ENCODE assay signal across 8 cellular contexts in genomic region chr17:82153745-82154375, GRCh38. TPM values are rescaled to one million over a fixed set of nuclear protein-coding genes. Genes with fewer than 3 reads are reported as not detected.
DNase-seq lines count a peak whose midpoint lies in the region; ATAC-seq and TF ChIP-seq lines count a peak whose summit lies in the region.

No MANE protein-coding gene starts in this region.

- H3K9me3 Mint-ChIP-seq in HFFc6 = no peaks in the 10 kb centered on the region
- no peaks in the 10 kb centered on the region for H3K9me3 Mint-ChIP-seq in activated CD8-positive, alpha-beta T cell treated with anti-CD3 and anti-CD28 coated beads for 36 hours
- no peaks in the 10 kb centered on the region for H3K9me3 Mint-ChIP-seq in effector memory CD8-positive, alpha-beta T cell
- H3K9me3 Mint-ChIP-seq in mesothelial cell of epicardium = no peaks in the 10 kb centered on the region

- H3K27me3 Mint-ChIP-seq in HFFc6 (ENCODE audit: insufficient read depth) (no peaks in the 10 kb centered on the region; the same call in 1 of the 2 replicates), mesothelial cell of epicardium (ENCODE audit: low read depth) (no peaks in the 10 kb centered on the region)
- H3K27me3 Mint-ChIP-seq in activated CD8-positive, alpha-beta T cell treated with anti-CD3 and anti-CD28 coated beads for 36 hours = no peaks in the 10 kb centered on the region
- no peaks in the 10 kb centered on the region for H3K27me3 Mint-ChIP-seq in effector memory CD8-positive, alpha-beta T cell

- POLR2A ChIA-PET in activated CD8-positive, alpha-beta T cell treated with anti-CD3 and anti-CD28 coated beads for 36 hours (lab: Charles Lee) = interaction anchor here (0.7 kb wide), 1 partner anchor 65 kb away, joined by 3 read pairs; no protein-coding TSS in a partner anchor

- TF ChIP-seq CTCF in HFFc6 (IDR thresholded peaks at IDR 0.05) (peak; percentile 95), mesothelial cell of epicardium (IDR thresholded peaks at IDR 0.05; ENCODE audit: unreplicated experiment) (peak; percentile 90)
- TF ChIP-seq CTCF in activated CD8-positive, alpha-beta T cell treated with anti-CD3 and anti-CD28 coated beads for 36 hours (IDR thresholded peaks at IDR 0.05) = peak; percentile 96

- intact Hi-C loops in activated CD8-positive, alpha-beta T cell treated with anti-CD3 and anti-CD28 coated beads for 36 hours (cut with micrococcal nuclease) = loop anchor here (10.0 kb wide), 1 partner anchor 129 kb away; the partner anchor contains the start of genes CENPX and LRRC45

- no peaks in the 10 kb centered on the region for H3K4me1 Mint-ChIP-seq in HFFc6 (ENCODE audit: low read depth)
- peaks cover 4% of the 10 kb centered on the region for H3K4me1 Mint-ChIP-seq in activated CD8-positive, alpha-beta T cell treated with anti-CD3 and anti-CD28 coated beads for 36 hours (ENCODE audit: low read depth)
- peaks cover 0 to 3% of the 10 kb centered on the region in 2 donors for H3K4me1 Mint-ChIP-seq in effector memory CD8-positive, alpha-beta T cell (ENCODE audit: low read depth in 2 of 2)
- H3K4me1 Mint-ChIP-seq in mesothelial cell of epicardium = peaks cover 13% of the 10 kb centered on the region

- H3K27ac Mint-ChIP-seq in HFFc6 (no peak overlapping the region), mesothelial cell of epicardium (peak overlapping the region; percentile 79)
- H3K27ac Mint-ChIP-seq in activated CD8-positive, alpha-beta T cell treated with anti-CD3 and anti-CD28 coated beads for 36 hours = no peak overlapping the region
- no peak overlapping the region for H3K27ac Mint-ChIP-seq in effector memory CD8-positive, alpha-beta T cell

- no peaks in the 10 kb centered on the region; the same call in 1 of the 2 replicates for H3K36me3 Mint-ChIP-seq in HFFc6 (ENCODE audit: low read depth)
- peaks cover 5% of the 10 kb centered on the region for H3K36me3 Mint-ChIP-seq in activated CD8-positive, alpha-beta T cell treated with anti-CD3 and anti-CD28 coated beads for 36 hours (ENCODE audit: low read depth)
- H3K36me3 Mint-ChIP-seq in effector memory CD8-positive, alpha-beta T cell (ENCODE audit: insufficient read depth) = peaks cover 2% of the 10 kb centered on the region
- H3K36me3 Mint-ChIP-seq in mesothelial cell of epicardium = peaks cover 3% of the 10 kb centered on the region

- CTCF ChIA-PET in activated CD8-positive, alpha-beta T cell treated with anti-CD3 and anti-CD28 coated beads for 36 hours (lab: Charles Lee) = interaction anchor here (0.6 to 4.7 kb wide), 15 partner anchors 9 to 228 kb away, joined by 3 to 26 read pairs (median 3); partner anchors contain the start of genes GPS1, RAC3 and RFNG

- peak; percentile 76 for DNase-seq in COLO668 (lab: John Stamatoyannopoulos, UW; ENCODE audit: unreplicated experiment)
- DNase-seq in HFFc6 = peak; percentile 47
- peak; percentile 3 for DNase-seq in NCI-H748 treated with DMSO at 0.1 percent for 48 hours (lab: John Stamatoyannopoulos, UW)
- DNase-seq in activated CD8-positive, alpha-beta T cell treated with anti-CD3 and anti-CD28 coated beads for 36 hours = peak; percentile 89
- peak; percentile 79 to 84 (median 82) for DNase-seq in effector memory CD8-positive, alpha-beta T cell
- DNase-seq in mesothelial cell of epicardium (ENCODE audit: low spot score in 2 of 2, unreplicated experiment in 2 of 2) = peak; percentile 53 to 88
- DNase-seq in stimulated activated CD8-positive, alpha-beta memory T cell treated with anti-CD3 and anti-CD28 coated beads, Interleukin-2, amount 100 ng/mL, for 48 hours (ENCODE audit: low read depth in 2 of 2) = peak; percentile 65 to 74

- peak; percentile 100 for ATAC-seq in activated CD8-positive, alpha-beta T cell treated with anti-CD3 and anti-CD28 coated beads for 36 hours
- ATAC-seq in effector memory CD8-positive, alpha-beta T cell (replicated peaks) = peak; percentile 99
- no peak for ATAC-seq in GM21529 (IDR thresholded peaks at IDR 0.05; ENCODE audit: unreplicated experiment)

- no peak overlapping the region for H3K4me3 Mint-ChIP-seq in HFFc6
- no peak overlapping the region for H3K4me3 Mint-ChIP-seq in activated CD8-positive, alpha-beta T cell treated with anti-CD3 and anti-CD28 coated beads for 36 hours
- no peak overlapping the region for H3K4me3 Mint-ChIP-seq in effector memory CD8-positive, alpha-beta T cell
- no peak overlapping the region for H3K4me3 Mint-ChIP-seq in mesothelial cell of epicardium

RNA-seq across cellular contexts. Expression of gene FASN, which starts 55.8 kb away (rescaled TPM):
- total RNA-seq in HFFc6 (2021; fragmentation: NEBNext Ultra II Directional; extraction: Animal tissue kit (Norgen Biotek cat#: 25700)) = 100 to 1,000 TPM; 108 to 138 (median 112) TPM
- total RNA-seq in activated CD8-positive, alpha-beta T cell treated with anti-CD3 and anti-CD28 coated beads for 36 hours = 100 to 1,000 TPM; 250 to 260 TPM
- total RNA-seq in mesothelial cell of epicardium = 227 to 230 TPM (median 229 TPM) in 3 replicates

RNA-seq across cellular contexts. Expression of gene CCDC57, which starts 58.8 kb away (rescaled TPM):
- 10 to 100 TPM; 12.8 to 15.6 (median 13.6) TPM for total RNA-seq in HFFc6 (2021; fragmentation: NEBNext Ultra II Directional; extraction: Animal tissue kit (Norgen Biotek cat#: 25700))
- 10 to 100 TPM; 56.6 to 64.2 TPM for total RNA-seq in activated CD8-positive, alpha-beta T cell treated with anti-CD3 and anti-CD28 coated beads for 36 hours
- 90.4 to 92.1 TPM (median 91.5 TPM) in 3 replicates for total RNA-seq in mesothelial cell of epicardium

Comparison
In these comparisons a context has a peak if more than half of its experiments do, and no peak if none do; other contexts are left out.
1. DNase-seq: peak in every context shown above with its lines; median percentile 89 in activated CD8-positive, alpha-beta T cell treated with anti-CD3 and anti-CD28 coated beads for 36 hours; 82 in effector memory CD8-positive, alpha-beta T cell; 76 in COLO668; 70 in mesothelial cell of epicardium; 70 in stimulated activated CD8-positive, alpha-beta memory T cell treated with anti-CD3 and anti-CD28 coated beads, Interleukin-2, amount 100 ng/mL, for 48 hours; 47 in HFFc6; 3 in NCI-H748 treated with DMSO at 0.1 percent for 48 hours.